ENCODE assay signal across 34 cellular contexts in genomic region chr1:60184521-60184920, GRCh38.
"Had no signal": no experiment of that assay in that cellular context is flagged by ENCODE, and none has a peak within 500 bp of the region (broad histone marks: within the 10 kb centered on the region; RNA-seq: fewer than 3 reads in every experiment).

No MANE protein-coding gene starts in this region.

- DNase-seq: Karpas-422, Kasumi-1, MG63, MM.1S, MV-4-11, NCI-H1048, NCI-H1092, NCI-H1092 treated with DMSO at 0.1 percent for 48 hours, NCI-H1105, NCI-H1105 treated with DMSO at 0.1 percent for 48 hours, NCI-H1417, NCI-H1417 treated with DMSO at 0.1 percent for 48 hours, NCI-H1436, NCI-H1436 treated with DMSO at 0.1 percent for 48 hours, NCI-H146, NCI-H1694, NCI-H1694 treated with DMSO at 0.1 percent for 48 hours, NCI-H187, NCI-H187 treated with DMSO at 0.1 percent for 48 hours, NCI-H1930, NCI-H2029, NCI-H2029 treated with DMSO at 0.1 percent for 48 hours, NCI-H2081, NCI-H2081 treated with DMSO at 0.1 percent for 48 hours, NCI-H2107, NCI-H2171, NCI-H2171 treated with DMSO at 0.1 percent for 48 hours, NCI-H2227 treated with DMSO at 0.1 percent for 48 hours, NCI-H226, NCI-H345, NCI-H446, NCI-H446 treated with DMSO at 0.1 percent for 48 hours, NCI-H510A had no signal

- H3K4me3 ChIP-seq: MG63 had no signal

- H3K27me3 ChIP-seq: MG63 had no signal

- H3K27ac ChIP-seq: KMS-11 had no signal

- H3K9me3 ChIP-seq: MG63 had no signal
